27 cellular contexts compared by ENCODE assay signal in genomic region chr11:35868491-35868890, GRCh38.
DNase-seq lines count a peak whose midpoint lies in the region; ATAC-seq, FAIRE-seq and TF ChIP-seq lines count a peak whose summit lies in the region.
"Had no signal": no experiment of that assay in that cellular context is flagged by ENCODE, and none has a peak within 500 bp of the region (broad histone marks: within the 10 kb centered on the region; RNA-seq: fewer than 3 reads in every experiment).

No MANE protein-coding gene starts in this region.

- no peak for TF ChIP-seq RAD21 in K562 (CRISPR knock-in tag; conservative IDR thresholded peaks at IDR 0.05 in 1 of 2, IDR thresholded peaks at IDR 0.05 in 1 of 2)

- no peaks in the 10 kb centered on the region for H3K4me1 Mint-ChIP-seq in WTC11
- H3K4me1 Mint-ChIP-seq: CD4-positive, alpha-beta memory T cell; CD4-positive, CD25-positive, alpha-beta regulatory T cell; CD8-positive, alpha-beta memory T cell had no signal

- H3K9ac ChIP-seq in K562 (ENCODE audit: insufficient read depth in 1 of 2, low read depth in 2 of 2, low read length in 2 of 2), result no peak overlapping the region
- H3K9ac ChIP-seq: BLaER1 had no signal

- H3K27ac Mint-ChIP-seq in WTC11, result no peak overlapping the region
- H3K27ac Mint-ChIP-seq: CD14-positive monocyte; CD4-positive, alpha-beta memory T cell; CD8-positive, alpha-beta memory T cell had no signal

- CTCF ChIA-PET in WTC11 (lab: Charles Lee), result no interaction called here
- CTCF ChIA-PET in K562 (lab: Yijun Ruan, JAX; ENCODE audit: low intra/inter-chr PET ratio), result no interaction called here

- no peaks in the 10 kb centered on the region for H3K4me1 ChIP-seq in K562 (replicated peaks in 1 of 2; ENCODE audit: control insufficient read depth in 2 of 2, insufficient read depth in 2 of 2, low read length in 2 of 2)
- H3K4me1 ChIP-seq in spleen, result no peaks in the 10 kb centered on the region
- H3K4me1 ChIP-seq: BE2C, BLaER1 had no signal

- peaks cover 0 to 3% of the 10 kb centered on the region in 2 experiments; a peak in 4 of 5 replicates for H3K27me3 ChIP-seq in K562 (ENCODE audit: control insufficient read depth in 2 of 2, insufficient read depth in 2 of 2, low read length in 2 of 2)
- no peaks in the 10 kb centered on the region for H3K27me3 ChIP-seq in spleen (replicated peaks in 1 of 7)
- H3K27me3 ChIP-seq in dorsolateral prefrontal cortex, result no peaks in the 10 kb centered on the region
- H3K27me3 ChIP-seq: BE2C, BLaER1 had no signal

- in situ Hi-C loops in K562 (cut with MboI), result no loop called here

- TF ChIP-seq EP300 in K562 (IDR thresholded peaks at IDR 0.05; ENCODE audit: low read length), result no peak

- TF ChIP-seq POLR2A in K562 (conservative IDR thresholded peaks at IDR 0.05), result no peak
- no peak for TF ChIP-seq POLR2A in spleen (IDR thresholded peaks at IDR 0.05)

- no peak overlapping the region for H3K4me3 Mint-ChIP-seq in WTC11
- H3K4me3 Mint-ChIP-seq: CD14-positive monocyte; CD4-positive, alpha-beta memory T cell; CD4-positive, CD25-positive, alpha-beta regulatory T cell; CD8-positive, alpha-beta memory T cell had no signal

- H3K36me3 ChIP-seq in K562 (ENCODE audit: control insufficient read depth, insufficient read depth, low read length), result no peaks in the 10 kb centered on the region
- no peaks in the 10 kb centered on the region for H3K36me3 ChIP-seq in spleen
- H3K36me3 ChIP-seq: BE2C, BLaER1 had no signal

- no peak overlapping the region for H2AFZ ChIP-seq in K562 (ENCODE audit: low read depth, low read length)

- no TSS peak for BruUV-seq in K562 (replicated peaks; lab: Mats Ljungman, UMichigan)

- H3K36me3 Mint-ChIP-seq in WTC11, result peaks cover 20% of the 10 kb centered on the region
- H3K36me3 Mint-ChIP-seq: CD4-positive, CD25-positive, alpha-beta regulatory T cell had no signal

- peaks cover 3% of the 10 kb centered on the region; the same call in 1 of the 2 replicates for H3K27me3 Mint-ChIP-seq in WTC11 (ENCODE audit: low read depth)

- H4K20me1 ChIP-seq in K562 (replicated peaks; ENCODE audit: control insufficient read depth, insufficient read depth, low read length), result no peaks in the 10 kb centered on the region
- H4K20me1 ChIP-seq: BLaER1 had no signal

- TF ChIP-seq CTCF in WTC11 (IDR thresholded peaks at IDR 0.05), result no peak
- TF ChIP-seq CTCF in K562 (IDR thresholded peaks at IDR 0.05 in 2 of 3, conservative IDR thresholded peaks at IDR 0.05 in 1 of 3; ENCODE audit: insufficient read depth in 2 of 3, low read depth in 1 of 3, low read length in 3 of 3), result no peak
- no peak for TF ChIP-seq CTCF in spleen (IDR thresholded peaks at IDR 0.05 in 8 of 11, conservative IDR thresholded peaks at IDR 0.05 in 3 of 11)
- TF ChIP-seq CTCF in dorsolateral prefrontal cortex (IDR thresholded peaks at IDR 0.05 in 54 of 56, conservative IDR thresholded peaks at IDR 0.05 in 2 of 56; ENCODE audit: low read depth in 1 of 56, partially characterized antibody in 56 of 56), result no peak

- H3K9me3 Mint-ChIP-seq in WTC11, result peaks cover 37% of the 10 kb centered on the region

- no peak overlapping the region for H3K4me3 ChIP-seq in K562
- H3K4me3 ChIP-seq in spleen, result no peak overlapping the region
- H3K4me3 ChIP-seq in dorsolateral prefrontal cortex, result no peak overlapping the region
- H3K4me3 ChIP-seq: BLaER1, GM12878 had no signal

- H3K79me2 ChIP-seq in K562 (ENCODE audit: control insufficient read depth, insufficient read depth, low read length), result no peaks in the 10 kb centered on the region

- FAIRE-seq in K562 (lab: Jason Lieb, UNC), result no peak
- FAIRE-seq: A204.1, GM12878, GM12892, GM18507, GM19239 had no signal

- H3K9me3 ChIP-seq in K562 (replicated peaks; ENCODE audit: control insufficient read depth, insufficient read depth, low read depth, low read length), result no peaks in the 10 kb centered on the region
- H3K9me3 ChIP-seq in spleen, result peaks cover 5 to 37% (median 29%) of the 10 kb centered on the region in 8 donors
- H3K9me3 ChIP-seq: BE2C had no signal

- DNase-seq in WTC11 (ENCODE audit: low spot score) (no peak), K562 (ENCODE audit: extremely low read depth in 1 of 4, low spot score in 3 of 4) (no peak), spleen (no peak), dorsolateral prefrontal cortex (no peak)
- DNase-seq: 8988T; ACHN; BE2C; C1 segment of cervical spinal cord; CD4-positive, alpha-beta memory T cell; CD4-positive, CD25-positive, alpha-beta regulatory T cell; CD8-positive, alpha-beta memory T cell; COR-L47; DMS 273 treated with DMSO at 0.1 percent for 48 hours; DMS153; DMS53; DMS79; DND-41; EL; GDM1 had no signal

- H3K27ac ChIP-seq in K562 (ENCODE audit: extremely low read depth, low read depth, low read length) (no peak overlapping the region), spleen (no peak overlapping the region), dorsolateral prefrontal cortex (no peak overlapping the region)
- H3K27ac ChIP-seq: BLaER1 had no signal

- no peak for ATAC-seq in WTC11
- no peak for ATAC-seq in K562
- ATAC-seq in GM18870 (IDR thresholded peaks at IDR 0.05; ENCODE audit: unreplicated experiment), result no peak
- ATAC-seq: GM12878 had no signal

- no peak overlapping the region for H3K4me2 ChIP-seq in K562 (ENCODE audit: insufficient read depth, low read length)
- H3K4me2 ChIP-seq: BLaER1 had no signal

- POLR2A ChIA-PET in WTC11 (lab: Charles Lee) (no interaction called here), K562 (lab: Yijun Ruan, JAX) (interaction anchor here (1.1 to 1.4 kb wide), 2 partner anchors 13 to 18 kb away, joined by 3 read pairs; no protein-coding TSS in a partner anchor)

- WGBS in K562 (ENCODE audit: insufficient coverage, low coverage, missing lambda C conversion rate), result 0% methylated on average over 2 of the region's 2 CpGs
- WGBS in spleen, 5 donors, result 92 to 100% (median 94%) methylated on average over 2 of the region's 2 CpGs

- intact Hi-C loops in K562 (cut with micrococcal nuclease) (no loop called here), spleen (cut with DNase I; ENCODE audit: low total_unique reads) (no loop called here), dorsolateral prefrontal cortex (cut with DNase I) (no loop called here)

- H3K9me1 ChIP-seq in K562 (ENCODE audit: control insufficient read depth, insufficient read depth, low read length), result no peaks in the 10 kb centered on the region

TF ChIP-seq in WTC11, 78 proteins besides CTCF, POLR2A, EP300 and RAD21:
- no peak for TF ChIP-seq CREB1 (CRISPR knock-in tag; IDR thresholded peaks at IDR 0.05)
- peak; percentile 72 for TF ChIP-seq GTF2I (CRISPR knock-in tag; conservative IDR thresholded peaks at IDR 0.05)
TF ChIP-seq in WTC11: peak in this region for 1.

TF ChIP-seq in K562, 482 proteins besides CTCF, POLR2A, EP300 and RAD21:
- peak; percentile 54 for TF ChIP-seq RBM25 (IDR thresholded peaks at IDR 0.05; ENCODE audit: low read depth, low read length, severe bottlenecking)
- TF ChIP-seq ADNP (tag; IDR thresholded peaks at IDR 0.05), result peak; percentile 73; the same call in 1 of the 2 replicates
- no peak for TF ChIP-seq RBM17 (IDR thresholded peaks at IDR 0.05; ENCODE audit: borderline replicate concordance, low read depth, low read length)
- no peak for TF ChIP-seq CBX8 (IDR thresholded peaks at IDR 0.05; ENCODE audit: borderline replicate concordance, extremely low read depth, low read depth, low read length, poor library complexity, severe bottlenecking)
- TF ChIP-seq ZEB2 (IDR thresholded peaks at IDR 0.05), result no peak
